Comparison of ENCODE assay signal across 18 cellular contexts in genomic region chr5:146765089-146765832, GRCh38.
DNase-seq lines count a peak whose midpoint lies in the region; ATAC-seq, FAIRE-seq and TF ChIP-seq lines count a peak whose summit lies in the region.
"Had no signal": no experiment of that assay in that cellular context is flagged by ENCODE, and none has a peak within 500 bp of the region (broad histone marks: within the 10 kb centered on the region; RNA-seq: fewer than 3 reads in every experiment).

No MANE protein-coding gene starts in this region.

- peak overlapping the region; percentile 72 for H3K27ac Mint-ChIP-seq in activated T-cell treated with anti-CD3 and anti-CD28 coated beads, Interleukin-2, amount 50 U/mL, for 72 hours
- H3K27ac Mint-ChIP-seq in central memory CD8-positive, alpha-beta T cell (ENCODE audit: low read depth) = peak overlapping the region; percentile 95
- H3K27ac Mint-ChIP-seq: GM23338 had no signal

- no peaks in the 10 kb centered on the region for H3K4me1 Mint-ChIP-seq in activated T-cell treated with anti-CD3 and anti-CD28 coated beads, Interleukin-2, amount 50 U/mL, for 72 hours (ENCODE audit: low read depth)
- H3K4me1 Mint-ChIP-seq in central memory CD8-positive, alpha-beta T cell = peaks cover 27% of the 10 kb centered on the region
- H3K4me1 Mint-ChIP-seq: GM23338 had no signal

- H3K4me3 Mint-ChIP-seq in activated T-cell treated with anti-CD3 and anti-CD28 coated beads, Interleukin-2, amount 50 U/mL, for 72 hours = no peak overlapping the region
- H3K4me3 Mint-ChIP-seq in central memory CD8-positive, alpha-beta T cell = peak overlapping the region; percentile 24
- H3K4me3 Mint-ChIP-seq: GM23338 had no signal

- H3K36me3 ChIP-seq in small intestine (ENCODE audit: control insufficient read depth in 2 of 2, insufficient read depth in 2 of 2, low read length in 2 of 2) = no peaks in the 10 kb centered on the region

- no peak overlapping the region for H3K4me3 ChIP-seq in small intestine (ENCODE audit: low read depth in 1 of 2, low read length in 2 of 2)
- H3K4me3 ChIP-seq: GM23338, K562 had no signal

- no peaks in the 10 kb centered on the region for H3K36me3 Mint-ChIP-seq in activated T-cell treated with anti-CD3 and anti-CD28 coated beads, Interleukin-2, amount 50 U/mL, for 72 hours (ENCODE audit: insufficient read depth in 2 of 2)
- no peaks in the 10 kb centered on the region for H3K36me3 Mint-ChIP-seq in central memory CD8-positive, alpha-beta T cell (ENCODE audit: insufficient read depth)

- 63 to 64% (median 64%) methylated on average over 2 of the region's 2 CpGs for WGBS in small intestine, 3 donors

- H3K9me3 ChIP-seq in small intestine (ENCODE audit: control insufficient read depth, low read depth) = no peaks in the 10 kb centered on the region
- H3K9me3 ChIP-seq: Caco-2 had no signal

- no peak overlapping the region for H3K27ac ChIP-seq in small intestine (ENCODE audit: low read depth in 1 of 2, low read length in 1 of 2)
- H3K27ac ChIP-seq: C4-2B had no signal

- no peaks in the 10 kb centered on the region for H3K9me3 Mint-ChIP-seq in activated T-cell treated with anti-CD3 and anti-CD28 coated beads, Interleukin-2, amount 50 U/mL, for 72 hours
- no peaks in the 10 kb centered on the region for H3K9me3 Mint-ChIP-seq in central memory CD8-positive, alpha-beta T cell

- POLR2A ChIA-PET in HEK293T (lab: Yijun Ruan, JAX) = no interaction called here

- no peaks in the 10 kb centered on the region for H3K27me3 Mint-ChIP-seq in activated T-cell treated with anti-CD3 and anti-CD28 coated beads, Interleukin-2, amount 50 U/mL, for 72 hours (ENCODE audit: low read depth)
- H3K27me3 Mint-ChIP-seq in central memory CD8-positive, alpha-beta T cell = no peaks in the 10 kb centered on the region

- DNase-seq in activated T-cell treated with anti-CD3 and anti-CD28 coated beads, Interleukin-2, amount 50 U/mL, for 72 hours = no peak
- no peak for DNase-seq in activated T-cell treated with anti-CD3 and anti-CD28 coated beads for 4 hours
- DNase-seq in central memory CD8-positive, alpha-beta T cell (ENCODE audit: low spot score in 2 of 2) = peak in 1 of 2 donors; percentile 28
- peak; percentile 23 for DNase-seq in small intestine
- DNase-seq in NCI-H82 treated with DMSO at 0.1 percent for 48 hours (lab: John Stamatoyannopoulos, UW; ENCODE audit: unreplicated experiment) = no peak
- no peak for DNase-seq in HEK293T (ENCODE audit: extremely low spot score)
- DNase-seq: Caco-2, NCI-H2029 treated with DMSO at 0.1 percent for 48 hours, NCI-H2171 treated with DMSO at 0.1 percent for 48 hours, NCI-H446 treated with DMSO at 0.1 percent for 48 hours, NCI-H748 treated with DMSO at 0.1 percent for 48 hours had no signal

- peak in 1 of 2 donors; percentile 56 for ATAC-seq in activated T-cell treated with anti-CD3 and anti-CD28 coated beads, Interleukin-2, amount 50 U/mL, for 72 hours (replicated peaks in 1 of 2)
- peak; percentile 78 for ATAC-seq in SK-N-SH treated with all-trans-retinoic acid at 6 μM for 48 hours
- ATAC-seq in central memory CD8-positive, alpha-beta T cell (replicated peaks; ENCODE audit: extremely low read depth, poor library complexity, severe bottlenecking) = peak; percentile 99
- no peak for ATAC-seq in HG02970 (IDR thresholded peaks at IDR 0.05; ENCODE audit: low FRiP score, unreplicated experiment)
- ATAC-seq: GM23338, HCT116, K562 had no signal

- no peaks in the 10 kb centered on the region for H3K27me3 ChIP-seq in small intestine (ENCODE audit: control insufficient read depth in 2 of 2, insufficient read depth in 2 of 2, low read length in 2 of 2)

- FAIRE-seq in small intestine (lab: Jason Lieb, UNC) = no peak
- FAIRE-seq: GM18507, K562 had no signal

- no peaks in the 10 kb centered on the region for H3K4me1 ChIP-seq in small intestine (ENCODE audit: control insufficient read depth in 2 of 2, insufficient read depth in 1 of 2, low read depth in 1 of 2, low read length in 1 of 2)
- H3K4me1 ChIP-seq: Caco-2 had no signal

- CTCF ChIA-PET in HEK293T (lab: Yijun Ruan, JAX) = no interaction called here

TF ChIP-seq in SK-N-SH treated with all-trans-retinoic acid at 6 μM for 48 hours, 23 proteins besides CTCF, POLR2A, EP300 and RAD21 (continues in another document):
- TF ChIP-seq OSR1 (CRISPR knock-in tag; IDR thresholded peaks at IDR 0.05) (no peak), PPARA (CRISPR knock-in tag; IDR thresholded peaks at IDR 0.05; ENCODE audit: borderline replicate concordance) (no peak), ISL1 (CRISPR knock-in tag; IDR thresholded peaks at IDR 0.05) (no peak), ZNF565 (CRISPR knock-in tag; conservative IDR thresholded peaks at IDR 0.05; ENCODE audit: low read depth) (no peak), POU6F1 (CRISPR knock-in tag; IDR thresholded peaks at IDR 0.05; ENCODE audit: borderline replicate concordance, low read depth) (no peak), ZFP3 (CRISPR knock-in tag; IDR thresholded peaks at IDR 0.05) (no peak), ZFP30 (CRISPR knock-in tag; IDR thresholded peaks at IDR 0.05) (no peak), RARB (CRISPR knock-in tag; IDR thresholded peaks at IDR 0.05) (no peak), CSRNP3 (CRISPR knock-in tag; IDR thresholded peaks at IDR 0.05) (no peak), ARNTL (CRISPR knock-in tag; IDR thresholded peaks at IDR 0.05; ENCODE audit: borderline replicate concordance, low read depth) (no peak), GLIS3 (CRISPR knock-in tag; IDR thresholded peaks at IDR 0.05) (no peak)

TF ChIP-seq in HEK293T, 16 proteins besides CTCF, POLR2A, EP300 and RAD21:
- no peak for TF ChIP-seq HDGF (IDR thresholded peaks at IDR 0.05; ENCODE audit: borderline replicate concordance)
- TF ChIP-seq SUZ12 (IDR thresholded peaks at IDR 0.05) = no peak
- TF ChIP-seq TARDBP (IDR thresholded peaks at IDR 0.05) = no peak
- no peak for TF ChIP-seq NFRKB (IDR thresholded peaks at IDR 0.05)
- TF ChIP-seq ELF4 (IDR thresholded peaks at IDR 0.05) = no peak
- no peak for TF ChIP-seq CTBP1 (IDR thresholded peaks at IDR 0.05; ENCODE audit: borderline replicate concordance)
- TF ChIP-seq LEF1 (IDR thresholded peaks at IDR 0.05; ENCODE audit: borderline replicate concordance) = no peak
- TF ChIP-seq FOXA1 (IDR thresholded peaks at IDR 0.05) = no peak
- TF ChIP-seq SP1 (IDR thresholded peaks at IDR 0.05) = no peak
- no peak for TF ChIP-seq FOXM1 (IDR thresholded peaks at IDR 0.05; ENCODE audit: borderline replicate concordance)
- TF ChIP-seq FOXK2 (IDR thresholded peaks at IDR 0.05) = no peak
- TF ChIP-seq L3MBTL2 (conservative IDR thresholded peaks at IDR 0.05) = no peak
